1 cellular context compared by ENCODE assay signal in the genomic region with DNA sequence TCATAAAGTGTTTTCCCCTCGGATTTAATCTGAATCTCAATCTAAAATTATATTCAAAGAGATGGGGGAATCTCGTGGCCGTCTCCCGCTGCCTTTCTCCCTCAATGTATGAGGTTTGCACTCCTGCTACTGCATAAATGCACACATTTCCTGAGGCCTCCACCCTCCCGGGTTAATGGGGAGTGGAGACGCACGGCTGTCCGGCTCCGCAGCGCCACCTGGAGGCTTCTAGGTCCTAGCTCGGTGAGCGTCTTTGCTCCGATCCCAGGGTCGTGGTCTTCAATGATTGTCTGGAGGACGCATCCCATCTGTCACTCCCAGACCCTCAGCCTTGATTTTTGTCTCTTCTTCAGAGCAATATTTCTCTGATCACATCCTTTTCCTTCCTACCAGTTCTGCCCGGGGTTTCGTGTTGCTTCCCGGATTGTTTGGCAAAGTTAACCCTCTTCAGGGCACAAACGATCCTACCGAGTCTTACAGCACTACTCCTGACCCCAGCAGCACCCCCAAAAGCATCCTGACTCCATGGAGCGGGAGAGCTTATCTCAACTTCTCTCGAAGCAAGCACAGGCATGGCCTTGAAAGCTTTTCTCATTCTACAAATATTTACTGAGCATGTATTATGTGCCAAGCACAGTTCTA.
TF ChIP-seq lines count a peak whose summit lies in the region.

A gene (minus strand): TSS at position 110 of the 642 bp plus-strand sequence. CDS start 516 bp downstream, outside the sequence.

TF ChIP-seq in H1, 55 proteins besides CTCF, POLR2A, EP300 and RAD21:
- TF ChIP-seq, protein P1, sequence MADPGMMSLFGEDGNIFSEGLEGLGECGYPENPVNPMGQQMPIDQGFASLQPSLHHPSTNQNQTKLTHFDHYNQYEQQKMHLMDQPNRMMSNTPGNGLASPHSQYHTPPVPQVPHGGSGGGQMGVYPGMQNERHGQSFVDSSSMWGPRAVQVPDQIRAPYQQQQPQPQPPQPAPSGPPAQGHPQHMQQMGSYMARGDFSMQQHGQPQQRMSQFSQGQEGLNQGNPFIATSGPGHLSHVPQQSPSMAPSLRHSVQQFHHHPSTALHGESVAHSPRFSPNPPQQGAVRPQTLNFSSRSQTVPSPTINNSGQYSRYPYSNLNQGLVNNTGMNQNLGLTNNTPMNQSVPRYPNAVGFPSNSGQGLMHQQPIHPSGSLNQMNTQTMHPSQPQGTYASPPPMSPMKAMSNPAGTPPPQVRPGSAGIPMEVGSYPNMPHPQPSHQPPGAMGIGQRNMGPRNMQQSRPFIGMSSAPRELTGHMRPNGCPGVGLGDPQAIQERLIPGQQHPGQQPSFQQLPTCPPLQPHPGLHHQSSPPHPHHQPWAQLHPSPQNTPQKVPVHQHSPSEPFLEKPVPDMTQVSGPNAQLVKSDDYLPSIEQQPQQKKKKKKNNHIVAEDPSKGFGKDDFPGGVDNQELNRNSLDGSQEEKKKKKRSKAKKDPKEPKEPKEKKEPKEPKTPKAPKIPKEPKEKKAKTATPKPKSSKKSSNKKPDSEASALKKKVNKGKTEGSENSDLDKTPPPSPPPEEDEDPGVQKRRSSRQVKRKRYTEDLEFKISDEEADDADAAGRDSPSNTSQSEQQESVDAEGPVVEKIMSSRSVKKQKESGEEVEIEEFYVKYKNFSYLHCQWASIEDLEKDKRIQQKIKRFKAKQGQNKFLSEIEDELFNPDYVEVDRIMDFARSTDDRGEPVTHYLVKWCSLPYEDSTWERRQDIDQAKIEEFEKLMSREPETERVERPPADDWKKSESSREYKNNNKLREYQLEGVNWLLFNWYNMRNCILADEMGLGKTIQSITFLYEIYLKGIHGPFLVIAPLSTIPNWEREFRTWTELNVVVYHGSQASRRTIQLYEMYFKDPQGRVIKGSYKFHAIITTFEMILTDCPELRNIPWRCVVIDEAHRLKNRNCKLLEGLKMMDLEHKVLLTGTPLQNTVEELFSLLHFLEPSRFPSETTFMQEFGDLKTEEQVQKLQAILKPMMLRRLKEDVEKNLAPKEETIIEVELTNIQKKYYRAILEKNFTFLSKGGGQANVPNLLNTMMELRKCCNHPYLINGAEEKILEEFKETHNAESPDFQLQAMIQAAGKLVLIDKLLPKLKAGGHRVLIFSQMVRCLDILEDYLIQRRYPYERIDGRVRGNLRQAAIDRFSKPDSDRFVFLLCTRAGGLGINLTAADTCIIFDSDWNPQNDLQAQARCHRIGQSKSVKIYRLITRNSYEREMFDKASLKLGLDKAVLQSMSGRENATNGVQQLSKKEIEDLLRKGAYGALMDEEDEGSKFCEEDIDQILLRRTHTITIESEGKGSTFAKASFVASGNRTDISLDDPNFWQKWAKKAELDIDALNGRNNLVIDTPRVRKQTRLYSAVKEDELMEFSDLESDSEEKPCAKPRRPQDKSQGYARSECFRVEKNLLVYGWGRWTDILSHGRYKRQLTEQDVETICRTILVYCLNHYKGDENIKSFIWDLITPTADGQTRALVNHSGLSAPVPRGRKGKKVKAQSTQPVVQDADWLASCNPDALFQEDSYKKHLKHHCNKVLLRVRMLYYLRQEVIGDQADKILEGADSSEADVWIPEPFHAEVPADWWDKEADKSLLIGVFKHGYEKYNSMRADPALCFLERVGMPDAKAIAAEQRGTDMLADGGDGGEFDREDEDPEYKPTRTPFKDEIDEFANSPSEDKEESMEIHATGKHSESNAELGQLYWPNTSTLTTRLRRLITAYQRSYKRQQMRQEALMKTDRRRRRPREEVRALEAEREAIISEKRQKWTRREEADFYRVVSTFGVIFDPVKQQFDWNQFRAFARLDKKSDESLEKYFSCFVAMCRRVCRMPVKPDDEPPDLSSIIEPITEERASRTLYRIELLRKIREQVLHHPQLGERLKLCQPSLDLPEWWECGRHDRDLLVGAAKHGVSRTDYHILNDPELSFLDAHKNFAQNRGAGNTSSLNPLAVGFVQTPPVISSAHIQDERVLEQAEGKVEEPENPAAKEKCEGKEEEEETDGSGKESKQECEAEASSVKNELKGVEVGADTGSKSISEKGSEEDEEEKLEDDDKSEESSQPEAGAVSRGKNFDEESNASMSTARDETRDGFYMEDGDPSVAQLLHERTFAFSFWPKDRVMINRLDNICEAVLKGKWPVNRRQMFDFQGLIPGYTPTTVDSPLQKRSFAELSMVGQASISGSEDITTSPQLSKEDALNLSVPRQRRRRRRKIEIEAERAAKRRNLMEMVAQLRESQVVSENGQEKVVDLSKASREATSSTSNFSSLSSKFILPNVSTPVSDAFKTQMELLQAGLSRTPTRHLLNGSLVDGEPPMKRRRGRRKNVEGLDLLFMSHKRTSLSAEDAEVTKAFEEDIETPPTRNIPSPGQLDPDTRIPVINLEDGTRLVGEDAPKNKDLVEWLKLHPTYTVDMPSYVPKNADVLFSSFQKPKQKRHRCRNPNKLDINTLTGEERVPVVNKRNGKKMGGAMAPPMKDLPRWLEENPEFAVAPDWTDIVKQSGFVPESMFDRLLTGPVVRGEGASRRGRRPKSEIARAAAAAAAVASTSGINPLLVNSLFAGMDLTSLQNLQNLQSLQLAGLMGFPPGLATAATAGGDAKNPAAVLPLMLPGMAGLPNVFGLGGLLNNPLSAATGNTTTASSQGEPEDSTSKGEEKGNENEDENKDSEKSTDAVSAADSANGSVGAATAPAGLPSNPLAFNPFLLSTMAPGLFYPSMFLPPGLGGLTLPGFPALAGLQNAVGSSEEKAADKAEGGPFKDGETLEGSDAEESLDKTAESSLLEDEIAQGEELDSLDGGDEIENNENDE (IDR thresholded peaks at IDR 0.05; ENCODE audit: insufficient replicate concordance, low read length), result no peak
- TF ChIP-seq, protein P2, sequence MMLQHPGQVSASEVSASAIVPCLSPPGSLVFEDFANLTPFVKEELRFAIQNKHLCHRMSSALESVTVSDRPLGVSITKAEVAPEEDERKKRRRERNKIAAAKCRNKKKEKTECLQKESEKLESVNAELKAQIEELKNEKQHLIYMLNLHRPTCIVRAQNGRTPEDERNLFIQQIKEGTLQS (IDR thresholded peaks at IDR 0.05; ENCODE audit: insufficient read depth, low read depth, low read length), result no peak
- TF ChIP-seq SIRT6 (IDR thresholded peaks at IDR 0.05; ENCODE audit: low read length), result no peak
- no peak for TF ChIP-seq SRF (IDR thresholded peaks at IDR 0.05; ENCODE audit: low read depth, low read length)
- TF ChIP-seq CTBP2 (IDR thresholded peaks at IDR 0.05; ENCODE audit: borderline replicate concordance, insufficient read depth, insufficient read length, low read length), result no peak
- TF ChIP-seq, protein P3, sequence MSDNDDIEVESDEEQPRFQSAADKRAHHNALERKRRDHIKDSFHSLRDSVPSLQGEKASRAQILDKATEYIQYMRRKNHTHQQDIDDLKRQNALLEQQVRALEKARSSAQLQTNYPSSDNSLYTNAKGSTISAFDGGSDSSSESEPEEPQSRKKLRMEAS (IDR thresholded peaks at IDR 0.05), result no peak
- TF ChIP-seq CHD1 (IDR thresholded peaks at IDR 0.05; ENCODE audit: low read depth, low read length), result no peak
- no peak for TF ChIP-seq POU5F1 (IDR thresholded peaks at IDR 0.05; ENCODE audit: low read depth, low read length)
- no peak for TF ChIP-seq SUZ12 (IDR thresholded peaks at IDR 0.05; ENCODE audit: low read length)
- no peak for TF ChIP-seq TBP (IDR thresholded peaks at IDR 0.05; ENCODE audit: low read depth, low read length)
- TF ChIP-seq RXRA (IDR thresholded peaks at IDR 0.05; ENCODE audit: insufficient read depth, low read depth, low read length), result no peak
- no peak for TF ChIP-seq KDM1A (IDR thresholded peaks at IDR 0.05; ENCODE audit: borderline replicate concordance, low read length)
- no peak for TF ChIP-seq FOSL1 (IDR thresholded peaks at IDR 0.05; ENCODE audit: insufficient read depth, low read depth, low read length)
- TF ChIP-seq ASH2L (IDR thresholded peaks at IDR 0.05; ENCODE audit: low read length), result no peak
- TF ChIP-seq BACH1 (IDR thresholded peaks at IDR 0.05; ENCODE audit: low read length), result no peak
- TF ChIP-seq, protein P4, sequence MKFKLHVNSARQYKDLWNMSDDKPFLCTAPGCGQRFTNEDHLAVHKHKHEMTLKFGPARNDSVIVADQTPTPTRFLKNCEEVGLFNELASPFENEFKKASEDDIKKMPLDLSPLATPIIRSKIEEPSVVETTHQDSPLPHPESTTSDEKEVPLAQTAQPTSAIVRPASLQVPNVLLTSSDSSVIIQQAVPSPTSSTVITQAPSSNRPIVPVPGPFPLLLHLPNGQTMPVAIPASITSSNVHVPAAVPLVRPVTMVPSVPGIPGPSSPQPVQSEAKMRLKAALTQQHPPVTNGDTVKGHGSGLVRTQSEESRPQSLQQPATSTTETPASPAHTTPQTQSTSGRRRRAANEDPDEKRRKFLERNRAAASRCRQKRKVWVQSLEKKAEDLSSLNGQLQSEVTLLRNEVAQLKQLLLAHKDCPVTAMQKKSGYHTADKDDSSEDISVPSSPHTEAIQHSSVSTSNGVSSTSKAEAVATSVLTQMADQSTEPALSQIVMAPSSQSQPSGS (IDR thresholded peaks at IDR 0.05; ENCODE audit: low read length), result no peak
- no peak for TF ChIP-seq CHD2 (IDR thresholded peaks at IDR 0.05; ENCODE audit: low read length)
- TF ChIP-seq RFX5 (IDR thresholded peaks at IDR 0.05; ENCODE audit: borderline replicate concordance, low read depth, low read length), result no peak
- no peak for TF ChIP-seq SAP30 (IDR thresholded peaks at IDR 0.05; ENCODE audit: insufficient read depth, insufficient replicate concordance, low read length)
